Comparison of ENCODE assay signal across 17 cellular contexts in genomic region chr2:156326488-156326887, GRCh38. TPM values are rescaled to one million over a fixed set of nuclear protein-coding genes. Genes with fewer than 3 reads are reported as not detected.
DNase-seq lines count a peak whose midpoint lies in the region; ATAC-seq and TF ChIP-seq lines count a peak whose summit lies in the region.
"Had no signal": no experiment of that assay in that cellular context is flagged by ENCODE, and none has a peak within 500 bp of the region (broad histone marks: within the 10 kb centered on the region; RNA-seq: fewer than 3 reads in every experiment).

No MANE protein-coding gene starts in this region.

- no peaks in the 10 kb centered on the region for H3K9me3 Mint-ChIP-seq in natural killer cell
- no peaks in the 10 kb centered on the region for H3K9me3 Mint-ChIP-seq in natural killer cell treated with Interleukin-12 subunit alpha and Interleukin-12 subunit beta and Interleukin-15 and Interleukin-18, amount 100 ng/mL, for 72 hours
- H3K9me3 Mint-ChIP-seq in activated T-helper 1 cell treated with anti-CD3 and anti-CD28 coated beads, Interleukin-12 subunit alpha, Interleukin-12 subunit beta, Interleukin-2, Interleukin-4 antibody, amounts not matched to agents 30 ng/mL and 10 ng/mL and 1 ng/mL, durations not matched to agents 14 hours and 24 hours and 36 hours: no peaks in the 10 kb centered on the region
- peaks cover 0 to 2% (median 0%) of the 10 kb centered on the region in 6 donors for H3K9me3 Mint-ChIP-seq in immature natural killer cell

- no peak overlapping the region for H3K4me3 ChIP-seq in body of pancreas
- H3K4me3 ChIP-seq: BLaER1 treated with 17β-estradiol and CSF1 and Interleukin-3, amounts not matched to agents 10 nM and 100 nM; PC-9 had no signal

- TF ChIP-seq CTCF in natural killer cell (IDR thresholded peaks at IDR 0.05) (no peak), body of pancreas (IDR thresholded peaks at IDR 0.05) (no peak)

- H3K4me3 Mint-ChIP-seq in natural killer cell (peak overlapping the region; percentile 21), immature natural killer cell (peak overlapping the region in 2 of 5 donors; percentile 6 to 42)
- H3K4me3 Mint-ChIP-seq in natural killer cell treated with Interleukin-12 subunit alpha and Interleukin-12 subunit beta and Interleukin-15 and Interleukin-18, amount 100 ng/mL, for 72 hours: no peak overlapping the region
- peak overlapping the region; percentile 7 for H3K4me3 Mint-ChIP-seq in activated T-helper 1 cell treated with anti-CD3 and anti-CD28 coated beads, Interleukin-12 subunit alpha, Interleukin-12 subunit beta, Interleukin-2, Interleukin-4 antibody, amounts not matched to agents 30 ng/mL and 10 ng/mL and 1 ng/mL, durations not matched to agents 14 hours and 24 hours and 36 hours

- no peaks in the 10 kb centered on the region for H3K9me3 ChIP-seq in body of pancreas

- H3K27ac ChIP-seq in body of pancreas: no peak overlapping the region
- H3K27ac ChIP-seq: BLaER1 treated with 17β-estradiol and CSF1 and Interleukin-3, amounts not matched to agents 10 nM and 100 nM; KMS-11; PC-9; RWPE1 had no signal

- intact Hi-C loops in natural killer cell (cut with micrococcal nuclease) (no loop called here), body of pancreas (cut with DNase I) (no loop called here)
- intact Hi-C loops in activated T-helper 1 cell treated with anti-CD3 and anti-CD28 coated beads, Interleukin-12 subunit alpha, Interleukin-12 subunit beta, Interleukin-2, Interleukin-4 antibody, amounts not matched to agents 30 ng/mL and 10 ng/mL and 1 ng/mL, durations not matched to agents 14 hours and 24 hours and 36 hours (cut with micrococcal nuclease): no loop called here

- WGBS in body of pancreas, 2 donors: 76 to 89% methylated on average over 8 of the region's 8 CpGs

- H3K36me3 Mint-ChIP-seq in natural killer cell (no peaks in the 10 kb centered on the region), immature natural killer cell (peaks cover 24 to 40% (median 28%) of the 10 kb centered on the region in 3 donors)
- peaks cover 24% of the 10 kb centered on the region for H3K36me3 Mint-ChIP-seq in natural killer cell treated with Interleukin-12 subunit alpha and Interleukin-12 subunit beta and Interleukin-15 and Interleukin-18, amount 100 ng/mL, for 72 hours
- peaks cover 78% of the 10 kb centered on the region for H3K36me3 Mint-ChIP-seq in activated T-helper 1 cell treated with anti-CD3 and anti-CD28 coated beads, Interleukin-12 subunit alpha, Interleukin-12 subunit beta, Interleukin-2, Interleukin-4 antibody, amounts not matched to agents 30 ng/mL and 10 ng/mL and 1 ng/mL, durations not matched to agents 14 hours and 24 hours and 36 hours (ENCODE audit: low read depth)

- H3K27me3 ChIP-seq in body of pancreas: no peaks in the 10 kb centered on the region

- DNase-seq in natural killer cell: no peak
- no peak for DNase-seq in natural killer cell treated with Interleukin-12 subunit alpha and Interleukin-12 subunit beta and Interleukin-15 and Interleukin-18, amount 100 ng/mL, for 72 hours (ENCODE audit: low spot score)
- no peak for DNase-seq in activated T-helper 1 cell treated with anti-CD3 and anti-CD28 coated beads, Interleukin-12 subunit alpha, Interleukin-12 subunit beta, Interleukin-2, Interleukin-4 antibody, amounts not matched to agents 30 ng/mL and 10 ng/mL and 1 ng/mL, durations not matched to agents 14 hours and 24 hours and 36 hours (ENCODE audit: low spot score)
- peak in 2 of 3 donors; percentile 16 to 25 for DNase-seq in immature natural killer cell
- DNase-seq in body of pancreas: no peak
- no peak for DNase-seq in NCI-H1436 (lab: John Stamatoyannopoulos, UW)
- DNase-seq: DND-41, NCI-H1417 treated with DMSO at 0.1 percent for 48 hours, NCI-H1930, NCI-H226, NCI-H524, NCI-H82, PC-9 had no signal

- peaks cover 17% of the 10 kb centered on the region for H3K4me1 ChIP-seq in body of pancreas

- H3K4me1 Mint-ChIP-seq in natural killer cell: peaks cover 46 to 56% of the 10 kb centered on the region in 2 donors
- peaks cover 27 to 35% of the 10 kb centered on the region in 2 donors for H3K4me1 Mint-ChIP-seq in natural killer cell treated with Interleukin-12 subunit alpha and Interleukin-12 subunit beta and Interleukin-15 and Interleukin-18, amount 100 ng/mL, for 72 hours (ENCODE audit: low read depth in 2 of 2)
- H3K4me1 Mint-ChIP-seq in activated T-helper 1 cell treated with anti-CD3 and anti-CD28 coated beads, Interleukin-12 subunit alpha, Interleukin-12 subunit beta, Interleukin-2, Interleukin-4 antibody, amounts not matched to agents 30 ng/mL and 10 ng/mL and 1 ng/mL, durations not matched to agents 14 hours and 24 hours and 36 hours (ENCODE audit: low read depth): peaks cover 51% of the 10 kb centered on the region
- peaks cover 38 to 50% of the 10 kb centered on the region in 2 donors for H3K4me1 Mint-ChIP-seq in immature natural killer cell

- H3K27ac Mint-ChIP-seq in natural killer cell: peak overlapping the region in 1 of 2 donors; percentile 99
- no peak overlapping the region for H3K27ac Mint-ChIP-seq in natural killer cell treated with Interleukin-12 subunit alpha and Interleukin-12 subunit beta and Interleukin-15 and Interleukin-18, amount 100 ng/mL, for 72 hours
- no peak overlapping the region for H3K27ac Mint-ChIP-seq in activated T-helper 1 cell treated with anti-CD3 and anti-CD28 coated beads, Interleukin-12 subunit alpha, Interleukin-12 subunit beta, Interleukin-2, Interleukin-4 antibody, amounts not matched to agents 30 ng/mL and 10 ng/mL and 1 ng/mL, durations not matched to agents 14 hours and 24 hours and 36 hours
- peak overlapping the region in 3 of 6 donors; percentile 13 to 69 (median 46) for H3K27ac Mint-ChIP-seq in immature natural killer cell

- H3K36me3 ChIP-seq in body of pancreas (replicated peaks in 1 of 2; ENCODE audit: insufficient read depth in 1 of 2, low read depth in 2 of 2): peaks cover 0 to 7% of the 10 kb centered on the region in 2 donors

- TF ChIP-seq POLR2A in body of pancreas (IDR thresholded peaks at IDR 0.05): no peak

- ATAC-seq in natural killer cell (no peak), HG03469 (IDR thresholded peaks at IDR 0.05; ENCODE audit: unreplicated experiment) (no peak), body of pancreas (no peak)
- ATAC-seq in natural killer cell treated with Interleukin-12 subunit alpha and Interleukin-12 subunit beta and Interleukin-15 and Interleukin-18, amount 100 ng/mL, for 72 hours: no peak

- H3K27me3 Mint-ChIP-seq in natural killer cell (ENCODE audit: low read depth in 2 of 2): peaks cover 40 to 69% of the 10 kb centered on the region in 2 donors
- peaks cover 51 to 56% of the 10 kb centered on the region in 2 donors for H3K27me3 Mint-ChIP-seq in natural killer cell treated with Interleukin-12 subunit alpha and Interleukin-12 subunit beta and Interleukin-15 and Interleukin-18, amount 100 ng/mL, for 72 hours
- H3K27me3 Mint-ChIP-seq in activated T-helper 1 cell treated with anti-CD3 and anti-CD28 coated beads, Interleukin-12 subunit alpha, Interleukin-12 subunit beta, Interleukin-2, Interleukin-4 antibody, amounts not matched to agents 30 ng/mL and 10 ng/mL and 1 ng/mL, durations not matched to agents 14 hours and 24 hours and 36 hours (ENCODE audit: insufficient read depth): peaks cover 47% of the 10 kb centered on the region
- peaks cover 72 to 83% (median 74%) of the 10 kb centered on the region in 3 donors for H3K27me3 Mint-ChIP-seq in immature natural killer cell (ENCODE audit: low read depth in 3 of 3)

RNA-seq across cellular contexts. Expression of gene NR4A2, which starts 6.0 kb away (rescaled TPM):
- 100 to 1,000 TPM; 163 to 316 (median 266) TPM for total RNA-seq in natural killer cell
- 1 to 10 TPM; 2.7 to 4.2 TPM for total RNA-seq in natural killer cell treated with Interleukin-12 subunit alpha and Interleukin-12 subunit beta and Interleukin-15 and Interleukin-18, amount 100 ng/mL, for 72 hours
- total RNA-seq in activated T-helper 1 cell treated with anti-CD3 and anti-CD28 coated beads, Interleukin-12 subunit alpha, Interleukin-12 subunit beta, Interleukin-2, Interleukin-4 antibody, amounts not matched to agents 30 ng/mL and 10 ng/mL and 1 ng/mL, durations not matched to agents 14 hours and 24 hours and 36 hours: 20.5 and 21.9 TPM in 2 replicates
- polyA plus RNA-seq in immature natural killer cell: 10 to 100 TPM; 21.0 to 46.7 (median 21.7) TPM
- 1 to 10 TPM; 1.0 to 5.9 TPM for total RNA-seq in body of pancreas

Comparison
In these comparisons a context has a peak if more than half of its experiments do, and no peak if none do; other contexts are left out.
1. DNase-seq: peak in immature natural killer cell (2 of 3); none in natural killer cell (single experiment), natural killer cell treated with Interleukin-12 subunit alpha and Interleukin-12 subunit beta and Interleukin-15 and Interleukin-18, amount 100 ng/mL, for 72 hours (single experiment), activated T-helper 1 cell treated with anti-CD3 and anti-CD28 coated beads, Interleukin-12 subunit alpha, Interleukin-12 subunit beta, Interleukin-2, Interleukin-4 antibody, amounts not matched to agents 30 ng/mL and 10 ng/mL and 1 ng/mL, durations not matched to agents 14 hours and 24 hours and 36 hours (single experiment), body of pancreas (0 of 4) and NCI-H1436 (single experiment).